In genomic region chr10:124928545-124928944, GRCh38 we compare ENCODE assay signal across 31 cellular contexts.
"Had no signal": no experiment of that assay in that cellular context is flagged by ENCODE, and none has a peak within 500 bp of the region (broad histone marks: within the 10 kb centered on the region; RNA-seq: fewer than 3 reads in every experiment).

No MANE protein-coding gene starts in this region.

- ATAC-seq: activated CD4-positive, alpha-beta T cell treated with anti-CD3 and anti-CD28 coated beads for 36 hours; activated CD8-positive, alpha-beta memory T cell treated with anti-CD3 and anti-CD28 coated beads, Interleukin-2, amount 10 ng/mL, durations not matched to agents 7 days and 5 days; activated CD8-positive, alpha-beta T cell treated with anti-CD3 and anti-CD28 coated beads, Interleukin-2, amount 10 ng/mL, durations not matched to agents 7 days and 5 days; activated naive CD4-positive, alpha-beta T cell treated with anti-CD3 and anti-CD28 coated beads, Interleukin-2, amount 50 U/mL, for 72 hours; gastroesophageal sphincter had no signal

- H3K4me3 ChIP-seq: ascending aorta, colonic mucosa, esophagus squamous epithelium, gastroesophageal sphincter, heart right ventricle had no signal

- H3K27me3 ChIP-seq: ascending aorta, brain microvascular endothelial cell, colonic mucosa, esophagus squamous epithelium, gastroesophageal sphincter, heart right ventricle had no signal

- H3K27ac ChIP-seq: ascending aorta, brain microvascular endothelial cell, colonic mucosa, epithelial cell of prostate, esophagus squamous epithelium, gastroesophageal sphincter had no signal

- FAIRE-seq: bronchial epithelial cell, endometrium, endothelial cell of umbilical vein had no signal

- H3K36me3 ChIP-seq: brain microvascular endothelial cell, colonic mucosa had no signal

- DNase-seq: activated CD4-positive, alpha-beta memory T cell treated with anti-CD3 and anti-CD28 coated beads for 36 hours; activated CD4-positive, alpha-beta T cell treated with anti-CD3 and anti-CD28 coated beads for 36 hours; activated CD4-positive, alpha-beta T cell treated with anti-CD3 and anti-CD28 coated beads, Interleukin-2, amount 10 ng/mL, durations not matched to agents 24 days and 14 days; activated CD4-positive, CD25-positive, alpha-beta regulatory T cell; activated CD4-positive, CD25-positive, alpha-beta regulatory T cell treated with anti-CD3 and anti-CD28 coated beads, Interleukin-2, amount 50 U/mL, for 72 hours; activated CD8-positive, alpha-beta memory T cell treated with anti-CD3 and anti-CD28 coated beads, Interleukin-2, amount 10 ng/mL, durations not matched to agents 7 days and 5 days; activated CD8-positive, alpha-beta memory T cell treated with anti-CD3 and anti-CD28 coated beads, Interleukin-2, amount 50 U/mL, for 4 hours; activated CD8-positive, alpha-beta T cell treated with anti-CD3 and anti-CD28 coated beads, Interleukin-2, amount 10 ng/mL, durations not matched to agents 7 days and 5 days; activated gamma-delta T cell; activated naive CD4-positive, alpha-beta T cell; activated naive CD4-positive, alpha-beta T cell treated with anti-CD3 and anti-CD28 coated beads, Interleukin-2, amount 10 ng/mL, durations not matched to agents 7 days and 5 days; activated naive CD8-positive, alpha-beta T cell treated with anti-CD3 and anti-CD28 coated beads, Interleukin-2, amount 10 ng/mL, durations not matched to agents 7 days and 5 days; activated T-cell treated with anti-CD3 and anti-CD28 coated beads, Interleukin-2, amount 50 U/mL, for 1 hour; activated T-cell treated with anti-CD3 and anti-CD28 coated beads, Interleukin-2, amount 50 U/mL, for 48 hours; brain microvascular endothelial cell; central memory CD4-positive, alpha-beta T cell; cerebellar nuclear complex; colonic mucosa; effector CD8-positive, alpha-beta T cell; esophagus squamous epithelium; foreskin melanocyte; heart right ventricle; T-helper 2 cell had no signal

- H3K4me3 Mint-ChIP-seq: activated CD4-positive, alpha-beta memory T cell treated with anti-CD3 and anti-CD28 coated beads for 36 hours; activated CD4-positive, alpha-beta T cell treated with anti-CD3 and anti-CD28 coated beads for 36 hours; activated CD4-positive, alpha-beta T cell treated with anti-CD3 and anti-CD28 coated beads, Interleukin-2, amount 10 ng/mL, durations not matched to agents 24 days and 14 days; activated CD8-positive, alpha-beta memory T cell treated with anti-CD3 and anti-CD28 coated beads, Interleukin-2, amount 10 ng/mL, durations not matched to agents 7 days and 5 days; activated CD8-positive, alpha-beta T cell treated with anti-CD3 and anti-CD28 coated beads, Interleukin-2, amount 10 ng/mL, durations not matched to agents 7 days and 5 days; activated naive CD4-positive, alpha-beta T cell treated with anti-CD3 and anti-CD28 coated beads, Interleukin-2, amount 10 ng/mL, durations not matched to agents 7 days and 5 days; activated naive CD8-positive, alpha-beta T cell treated with anti-CD3 and anti-CD28 coated beads, Interleukin-2, amount 10 ng/mL, durations not matched to agents 7 days and 5 days; activated T-helper 1 cell treated with anti-CD3 and anti-CD28 coated beads, Interleukin-12 subunit alpha, Interleukin-12 subunit beta, Interleukin-2, Interleukin-4 antibody, amounts not matched to agents 30 ng/mL and 10 ng/mL and 1 ng/mL, durations not matched to agents 14 hours and 24 hours and 36 hours had no signal

- H3K9me3 ChIP-seq: ascending aorta, colonic mucosa, esophagus squamous epithelium, gastroesophageal sphincter had no signal

- H3K27me3 Mint-ChIP-seq: activated CD4-positive, alpha-beta memory T cell treated with anti-CD3 and anti-CD28 coated beads for 36 hours; activated CD4-positive, alpha-beta T cell treated with anti-CD3 and anti-CD28 coated beads for 36 hours; activated CD4-positive, alpha-beta T cell treated with anti-CD3 and anti-CD28 coated beads, Interleukin-2, amount 10 ng/mL, durations not matched to agents 24 days and 14 days; activated CD8-positive, alpha-beta memory T cell treated with anti-CD3 and anti-CD28 coated beads, Interleukin-2, amount 10 ng/mL, durations not matched to agents 7 days and 5 days; activated naive CD4-positive, alpha-beta T cell treated with anti-CD3 and anti-CD28 coated beads, Interleukin-2, amount 10 ng/mL, durations not matched to agents 7 days and 5 days; activated naive CD8-positive, alpha-beta T cell treated with anti-CD3 and anti-CD28 coated beads, Interleukin-2, amount 10 ng/mL, durations not matched to agents 7 days and 5 days had no signal

- H3K27ac Mint-ChIP-seq: activated CD4-positive, alpha-beta memory T cell treated with anti-CD3 and anti-CD28 coated beads for 36 hours; activated CD4-positive, alpha-beta T cell treated with anti-CD3 and anti-CD28 coated beads for 36 hours; activated CD4-positive, alpha-beta T cell treated with anti-CD3 and anti-CD28 coated beads, Interleukin-2, amount 10 ng/mL, durations not matched to agents 24 days and 14 days; activated CD8-positive, alpha-beta memory T cell treated with anti-CD3 and anti-CD28 coated beads, Interleukin-2, amount 10 ng/mL, durations not matched to agents 7 days and 5 days; activated CD8-positive, alpha-beta T cell treated with anti-CD3 and anti-CD28 coated beads, Interleukin-2, amount 10 ng/mL, durations not matched to agents 7 days and 5 days; activated naive CD4-positive, alpha-beta T cell treated with anti-CD3 and anti-CD28 coated beads, Interleukin-2, amount 10 ng/mL, durations not matched to agents 7 days and 5 days; activated naive CD4-positive, alpha-beta T cell treated with anti-CD3 and anti-CD28 coated beads, Interleukin-2, amount 50 U/mL, for 72 hours; activated naive CD8-positive, alpha-beta T cell treated with anti-CD3 and anti-CD28 coated beads, Interleukin-2, amount 10 ng/mL, durations not matched to agents 7 days and 5 days; activated T-helper 1 cell treated with anti-CD3 and anti-CD28 coated beads, Interleukin-12 subunit alpha, Interleukin-12 subunit beta, Interleukin-2, Interleukin-4 antibody, amounts not matched to agents 30 ng/mL and 10 ng/mL and 1 ng/mL, durations not matched to agents 14 hours and 24 hours and 36 hours had no signal
